9 cellular contexts compared by ENCODE assay signal in the genomic region with DNA sequence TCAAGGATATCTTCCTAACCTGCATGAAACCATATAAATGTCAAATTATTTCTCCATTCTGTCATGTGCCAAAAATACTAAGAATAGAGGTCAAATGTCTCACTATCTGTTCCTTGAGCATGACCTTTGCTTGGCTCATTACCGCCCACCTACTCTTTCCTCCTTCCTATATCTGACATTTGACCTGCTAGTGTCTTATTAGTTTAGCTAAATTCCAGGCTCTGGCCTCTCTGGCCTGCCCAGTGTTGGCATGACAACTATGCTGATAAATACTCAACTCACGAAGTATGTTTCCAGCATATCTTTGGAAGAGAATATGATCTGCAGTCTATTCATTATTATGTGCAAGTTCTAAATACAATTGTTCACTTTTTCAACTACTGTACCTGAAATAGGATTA. TPM values are rescaled to one million over a fixed set of nuclear protein-coding genes. Genes with fewer than 3 reads are reported as not detected.
DNase-seq lines count a peak whose midpoint lies in the region; ATAC-seq, FAIRE-seq and TF ChIP-seq lines count a peak whose summit lies in the region.
"Not testable (repeated sequence)": the region's sequence is repeated elsewhere in the genome, so short reads cannot be mapped to it uniquely, and the experiment has no call there.
"Had no signal": no experiment of that assay in that cellular context is flagged by ENCODE, and none has a peak within 500 bp of the region (broad histone marks: within the 10 kb centered on the region; RNA-seq: fewer than 3 reads in every experiment).

No MANE protein-coding gene starts in this region.

- not testable (repeated sequence) for H3K14ac ChIP-seq in IMR-90 (replicated peaks; ENCODE audit: low read depth, low read length)

- H3K4me1 Mint-ChIP-seq in activated naive CD8-positive, alpha-beta T cell treated with anti-CD3 and anti-CD28 coated beads, Interleukin-2, amount 50 U/mL, for 24 hours = peaks cover 12% of the 10 kb centered on the region
- peaks cover 13% of the 10 kb centered on the region for H3K4me1 Mint-ChIP-seq in chondrocyte (ENCODE audit: low read depth)
- H3K4me1 Mint-ChIP-seq in stimulated activated memory B cell treated with anti-CD40 and anti-IgM and Interleukin-4, amounts not matched to agents 10 μg/mL and 1 μg/mL and 100 μg/mL, for 72 hours = peaks cover 15% of the 10 kb centered on the region

- BruUV-seq in IMR-90 (replicated peaks; lab: Mats Ljungman, UMichigan); K562 (replicated peaks; lab: Mats Ljungman, UMichigan): not testable (repeated sequence)

- not testable (repeated sequence) for H4K91ac ChIP-seq in IMR-90 (ENCODE audit: insufficient read depth, low read depth, low read length)

- not testable (repeated sequence) for H3K9me1 ChIP-seq in IMR-90 (ENCODE audit: insufficient read depth, low read length); K562 (ENCODE audit: control insufficient read depth, insufficient read depth, low read length)

- not testable (repeated sequence) for H2BK5ac ChIP-seq in IMR-90 (ENCODE audit: low read depth, low read length, poor library complexity, severe bottlenecking)

- peaks cover 15% of the 10 kb centered on the region for H3K36me3 Mint-ChIP-seq in activated naive CD8-positive, alpha-beta T cell treated with anti-CD3 and anti-CD28 coated beads, Interleukin-2, amount 50 U/mL, for 24 hours (ENCODE audit: low read depth)
- not testable (repeated sequence) for H3K36me3 Mint-ChIP-seq in chondrocyte (ENCODE audit: low read depth)
- peaks cover 23% of the 10 kb centered on the region for H3K36me3 Mint-ChIP-seq in stimulated activated memory B cell treated with anti-CD40 and anti-IgM and Interleukin-4, amounts not matched to agents 10 μg/mL and 1 μg/mL and 100 μg/mL, for 72 hours

- not testable (repeated sequence) for H4K5ac ChIP-seq in IMR-90 (ENCODE audit: low read depth, low read length)

- not testable (repeated sequence) for H3K9me3 ChIP-seq in IMR-90 (ENCODE audit: control insufficient read depth, insufficient read depth, low read length); K562 (replicated peaks; ENCODE audit: control insufficient read depth, insufficient read depth, low read depth, low read length); upper lobe of right lung

- H3K4me3 ChIP-seq in IMR-90 (ENCODE audit: insufficient read depth, low read depth, low read length); K562; upper lobe of right lung: not testable (repeated sequence)

- not testable (repeated sequence) for H3K56ac ChIP-seq in IMR-90 (ENCODE audit: extremely low read depth, insufficient read depth, low read length)

- CTCF ChIA-PET in IMR-90 (lab: Yijun Ruan, JAX); K562 (lab: Yijun Ruan, JAX; ENCODE audit: low intra/inter-chr PET ratio): not testable (repeated sequence)

- not testable (repeated sequence) for H3K9me3 Mint-ChIP-seq in activated naive CD8-positive, alpha-beta T cell treated with anti-CD3 and anti-CD28 coated beads, Interleukin-2, amount 50 U/mL, for 24 hours; chondrocyte (ENCODE audit: low read depth); stimulated activated memory B cell treated with anti-CD40 and anti-IgM and Interleukin-4, amounts not matched to agents 10 μg/mL and 1 μg/mL and 100 μg/mL, for 72 hours

- not testable (repeated sequence) for H3K4ac ChIP-seq in IMR-90 (ENCODE audit: low read depth, low read length)

- H3K4me3 Mint-ChIP-seq in activated naive CD8-positive, alpha-beta T cell treated with anti-CD3 and anti-CD28 coated beads, Interleukin-2, amount 50 U/mL, for 24 hours; chondrocyte (ENCODE audit: unreplicated experiment): not testable (repeated sequence)
- peak overlapping the region; percentile 46 for H3K4me3 Mint-ChIP-seq in stimulated activated memory B cell treated with anti-CD40 and anti-IgM and Interleukin-4, amounts not matched to agents 10 μg/mL and 1 μg/mL and 100 μg/mL, for 72 hours

- peak overlapping the region; percentile 53 for H3K27ac Mint-ChIP-seq in activated naive CD8-positive, alpha-beta T cell treated with anti-CD3 and anti-CD28 coated beads, Interleukin-2, amount 50 U/mL, for 24 hours
- H3K27ac Mint-ChIP-seq in chondrocyte (ENCODE audit: unreplicated experiment) = peak overlapping the region; percentile 52
- H3K27ac Mint-ChIP-seq in stimulated activated memory B cell treated with anti-CD40 and anti-IgM and Interleukin-4, amounts not matched to agents 10 μg/mL and 1 μg/mL and 100 μg/mL, for 72 hours = peak overlapping the region; percentile 57

- TF ChIP-seq RAD21 in IMR-90 (IDR thresholded peaks at IDR 0.05; ENCODE audit: low read length); K562 (CRISPR knock-in tag; conservative IDR thresholded peaks at IDR 0.05 in 1 of 2, IDR thresholded peaks at IDR 0.05 in 1 of 2): not testable (repeated sequence)

- H3K79me2 ChIP-seq in K562 (ENCODE audit: control insufficient read depth, insufficient read depth, low read length) = not testable (repeated sequence)

- not testable (repeated sequence) for H2AFZ ChIP-seq in IMR-90 (replicated peaks; ENCODE audit: low read length, poor library complexity); K562 (ENCODE audit: low read depth, low read length)

- H2AK9ac ChIP-seq in IMR-90 (replicated peaks; ENCODE audit: low read depth, low read length, poor library complexity) = not testable (repeated sequence)

- H2AK5ac ChIP-seq in IMR-90 (ENCODE audit: low read depth, low read length) = not testable (repeated sequence)

- H4K20me1 ChIP-seq in IMR-90 (ENCODE audit: insufficient read depth, low read length); K562 (replicated peaks; ENCODE audit: control insufficient read depth, insufficient read depth, low read length): not testable (repeated sequence)

- not testable (repeated sequence) for TF ChIP-seq CTCF in IMR-90 (conservative IDR thresholded peaks at IDR 0.05; ENCODE audit: low read depth, low read length); K562 (IDR thresholded peaks at IDR 0.05 in 2 of 3, conservative IDR thresholded peaks at IDR 0.05 in 1 of 3; ENCODE audit: insufficient read depth in 2 of 3, low read depth in 1 of 3, low read length in 3 of 3); chondrocyte (IDR thresholded peaks at IDR 0.05); upper lobe of right lung (IDR thresholded peaks at IDR 0.05)

- not testable (repeated sequence) for H2BK20ac ChIP-seq in IMR-90 (ENCODE audit: low read depth, low read length)

- not testable (repeated sequence) for TF ChIP-seq EP300 in K562 (IDR thresholded peaks at IDR 0.05; ENCODE audit: low read length)

- H3K36me3 ChIP-seq in IMR-90 (ENCODE audit: control insufficient read depth, insufficient read depth, low read length); K562 (ENCODE audit: control insufficient read depth, insufficient read depth, low read length); upper lobe of right lung: not testable (repeated sequence)

- in situ Hi-C loops in IMR-90 (cut with MboI; ENCODE audit: low sequenced_read_pairs); K562 (cut with MboI): not testable (repeated sequence)

- dilution Hi-C loops in IMR-90 (cut with HindIII; ENCODE audit: low sequenced_read_pairs, unreplicated experiment) = not testable (repeated sequence)

- not testable (repeated sequence) for H2BK15ac ChIP-seq in IMR-90 (ENCODE audit: low read depth, low read length)

- not testable (repeated sequence) for H3K18ac ChIP-seq in IMR-90 (ENCODE audit: low read depth, low read length)

- not testable (repeated sequence) for H3K27me3 Mint-ChIP-seq in activated naive CD8-positive, alpha-beta T cell treated with anti-CD3 and anti-CD28 coated beads, Interleukin-2, amount 50 U/mL, for 24 hours; chondrocyte (ENCODE audit: low read depth); stimulated activated memory B cell treated with anti-CD40 and anti-IgM and Interleukin-4, amounts not matched to agents 10 μg/mL and 1 μg/mL and 100 μg/mL, for 72 hours

- not testable (repeated sequence) for H3K27ac ChIP-seq in IMR-90 (ENCODE audit: insufficient read depth, low read length); K562 (ENCODE audit: extremely low read depth, low read depth, low read length); upper lobe of right lung

- H3K79me1 ChIP-seq in IMR-90 (ENCODE audit: low read depth in 1 of 2, low read length in 2 of 2) = not testable (repeated sequence)

- H3K4me2 ChIP-seq in IMR-90 (ENCODE audit: low read depth, low read length); K562 (ENCODE audit: insufficient read depth, low read length): not testable (repeated sequence)

- H4K8ac ChIP-seq in IMR-90 (ENCODE audit: low read depth in 2 of 2, low read length in 2 of 2) = not testable (repeated sequence)

- not testable (repeated sequence) for H3K4me1 ChIP-seq in IMR-90 (ENCODE audit: control insufficient read depth, insufficient read depth, low read length); K562 (replicated peaks in 1 of 2; ENCODE audit: control insufficient read depth in 2 of 2, insufficient read depth in 2 of 2, low read length in 2 of 2); upper lobe of right lung

- H3K9ac ChIP-seq in IMR-90 (ENCODE audit: low read depth, low read length); K562 (ENCODE audit: insufficient read depth in 1 of 2, low read depth in 2 of 2, low read length in 2 of 2): not testable (repeated sequence)

- not testable (repeated sequence) for H3K23ac ChIP-seq in IMR-90 (ENCODE audit: low read depth, low read length)

- intact Hi-C loops in IMR-90 (cut with micrococcal nuclease); K562 (cut with micrococcal nuclease); Right ventricle myocardium superior (cut with DNase I); upper lobe of right lung (cut with DNase I): not testable (repeated sequence)

- not testable (repeated sequence) for H3K27me3 ChIP-seq in IMR-90 (ENCODE audit: control insufficient read depth, insufficient read depth, low read length); K562 (ENCODE audit: control insufficient read depth in 2 of 2, insufficient read depth in 2 of 2, low read length in 2 of 2); upper lobe of right lung

- ATAC-seq in IMR-90 (ENCODE audit: low read depth) (peak; percentile 79), Right ventricle myocardium superior (ENCODE audit: poor library complexity) (peak; percentile 48), upper lobe of right lung (peak; percentile 58)
- ATAC-seq in activated naive CD8-positive, alpha-beta T cell treated with anti-CD3 and anti-CD28 coated beads, Interleukin-2, amount 50 U/mL, for 24 hours = peak; percentile 24
- ATAC-seq in K562 = not testable (repeated sequence)
- ATAC-seq in stimulated activated memory B cell treated with anti-CD40 and anti-IgM and Interleukin-4, amounts not matched to agents 10 μg/mL and 1 μg/mL and 100 μg/mL, for 72 hours = peak; percentile 54

- H2BK120ac ChIP-seq in IMR-90 (ENCODE audit: low read depth, low read length) = not testable (repeated sequence)

- DNase-seq in CD1c-positive myeloid dendritic cell (ENCODE audit: extremely low spot score) = peak; percentile 17
- not testable (repeated sequence) for DNase-seq in IMR-90; activated naive CD8-positive, alpha-beta T cell treated with anti-CD3 and anti-CD28 coated beads, Interleukin-2, amount 50 U/mL, for 24 hours; K562 (ENCODE audit: extremely low read depth in 1 of 4, low spot score in 3 of 4); chondrocyte (ENCODE audit: low spot score); Right ventricle myocardium superior; upper lobe of right lung

- POLR2A ChIA-PET in IMR-90 (lab: Charles Lee; ENCODE audit: unreplicated experiment); K562 (lab: Yijun Ruan, JAX): not testable (repeated sequence)

- peak; percentile 83 for FAIRE-seq in K562 (lab: Jason Lieb, UNC)

- WGBS in IMR-90 (ENCODE audit: extremely low coverage in 2 of 2, insufficient read length in 1 of 2), 2 experiments = no CpG with 5 or more reads among the region's 2 CpGs
- WGBS in K562 (ENCODE audit: insufficient coverage, low coverage, missing lambda C conversion rate) = 31% methylated on average over 1 of the region's 2 CpGs

- not testable (repeated sequence) for TF ChIP-seq POLR2A in IMR-90 (IDR thresholded peaks at IDR 0.05; ENCODE audit: low read depth, low read length); K562 (conservative IDR thresholded peaks at IDR 0.05)

RNA-seq across cellular contexts. Expression of a gene that starts 58.0 kb away (rescaled TPM):
- total RNA-seq in IMR-90 (2012; rRNA removed) (24.6 and 27.8 TPM in 2 replicates), K562 (2014; rRNA removed) (14.0 and 18.0 TPM in 2 replicates), K562 (2014; rRNA removed; fragmentation: Illumina TruSeq; extraction: Trizol) (24.3 and 26.6 TPM in 2 replicates), K562 (2015; rRNA removed; fragmentation: Illumina TruSeq; extraction: Trizol) (21.8 and 23.0 TPM in 2 replicates), K562 (2021) (16.6 and 17.4 TPM in 2 replicates), chondrocyte (15.7 to 19.4 TPM (median 16.6 TPM) in 3 replicates), Right ventricle myocardium superior (14.9 TPM), upper lobe of right lung (13.8 TPM)
- polyA plus RNA-seq in IMR-90 (2012; rRNA removed) (8.7 and 10.1 TPM in 2 replicates), K562 (2011; rRNA removed) (17.1 and 26.2 TPM in 2 replicates), K562 (2014; fragmentation: Illumina TruSeq; extraction: Trizol) (17.9 and 32.5 TPM in 2 replicates), K562 (2014; fragmentation: Nextera tagmentation; extraction: Ambion mirVana) (10 to 100 TPM in 1 of 2 experiments, 1 to 10 TPM in 1; 4.8 to 16.9 TPM), K562 (2014; rRNA removed) (13.4 and 14.7 TPM in 2 replicates)
- polyA plus RNA-seq in IMR-90 (2012; cell fraction: cytosol; rRNA removed) = 2.4 and 3.1 TPM in 2 replicates
- polyA plus RNA-seq in IMR-90 (2012; cell fraction: nucleus; rRNA removed; ENCODE audit: low replicate concordance) = 1.2 and 7.8 TPM in 2 replicates
- 29.4 and 54.1 TPM in 2 replicates for total RNA-seq in K562 (2011; cell fraction: chromatin; rRNA removed; ENCODE audit: low replicate concordance)
- 14.3 and 17.9 TPM in 2 replicates for total RNA-seq in K562 (2011; cell fraction: nucleolus; rRNA removed)
- total RNA-seq in K562 (2011; cell fraction: nucleoplasm; rRNA removed) = 20.7 and 30.6 TPM in 2 replicates
- polyA plus RNA-seq in K562 (2011; cell fraction: cytosol; rRNA removed) = 5.6 and 7.8 TPM in 2 replicates
- polyA plus RNA-seq in K562 (2011; cell fraction: nucleus; rRNA removed) = 11.1 and 12.7 TPM in 2 replicates
- 11.9 and 12.9 TPM in 2 replicates for polyA plus RNA-seq in K562 (2012)
- 39.6 and 46.1 TPM in 2 replicates for polyA minus RNA-seq in K562 (2011; rRNA and poly(A)+ RNA removed)
- polyA minus RNA-seq in K562 (2011; cell fraction: cytosol; rRNA and poly(A)+ RNA removed) = 16.9 and 21.6 TPM in 2 replicates
- polyA minus RNA-seq in K562 (2011; cell fraction: nucleus; rRNA and poly(A)+ RNA removed) = 20.9 and 29.1 TPM in 2 replicates

RNA-seq across cellular contexts. Expression of a gene that starts 58.0 kb away (rescaled TPM):
- total RNA-seq in IMR-90 (2012; rRNA removed) (0.28 TPM in 1 of 2 replicates, not detected in the other), K562 (2014; rRNA removed) (3.2 and 8.5 TPM in 2 replicates), K562 (2014; rRNA removed; fragmentation: Illumina TruSeq; extraction: Trizol) (3.1 and 3.6 TPM in 2 replicates), K562 (2015; rRNA removed; fragmentation: Illumina TruSeq; extraction: Trizol) (5.0 and 8.6 TPM in 2 replicates), K562 (2021) (5.7 and 8.2 TPM in 2 replicates), chondrocyte (0.90 to 5.1 TPM (median 1.0 TPM) in 3 replicates), Right ventricle myocardium superior (3.0 TPM), upper lobe of right lung (1.7 TPM)
- polyA plus RNA-seq in IMR-90 (2012; rRNA removed) (0.14 and 0.42 TPM in 2 replicates), K562 (2011; rRNA removed) (12.0 and 14.2 TPM in 2 replicates), K562 (2014; fragmentation: Illumina TruSeq; extraction: Trizol) (3.8 and 4.5 TPM in 2 replicates), K562 (2014; fragmentation: Nextera tagmentation; extraction: Ambion mirVana) (1 to 10 TPM; 6.0 to 9.5 TPM), K562 (2014; rRNA removed) (9.6 and 10.0 TPM in 2 replicates)
- polyA plus RNA-seq in IMR-90 (2012; cell fraction: cytosol; rRNA removed) = 0.02 and 0.33 TPM in 2 replicates
- polyA plus RNA-seq in IMR-90 (2012; cell fraction: nucleus; rRNA removed; ENCODE audit: low replicate concordance) = 0.42 and 1.0 TPM in 2 replicates
- total RNA-seq in K562 (2011; cell fraction: chromatin; rRNA removed; ENCODE audit: low replicate concordance) = 7.6 and 10.0 TPM in 2 replicates
- 7.0 and 21.3 TPM in 2 replicates for total RNA-seq in K562 (2011; cell fraction: nucleolus; rRNA removed)
- 17.5 and 28.9 TPM in 2 replicates for total RNA-seq in K562 (2011; cell fraction: nucleoplasm; rRNA removed)
- 4.0 and 5.6 TPM in 2 replicates for polyA plus RNA-seq in K562 (2011; cell fraction: cytosol; rRNA removed)
- polyA plus RNA-seq in K562 (2011; cell fraction: nucleus; rRNA removed) = 10.9 and 12.6 TPM in 2 replicates
- polyA plus RNA-seq in K562 (2012) = 7.6 and 9.3 TPM in 2 replicates
- polyA minus RNA-seq in K562 (2011; rRNA and poly(A)+ RNA removed) = 0.67 and 2.9 TPM in 2 replicates
- polyA minus RNA-seq in K562 (2011; cell fraction: cytosol; rRNA and poly(A)+ RNA removed) = 0.29 TPM in 1 of 2 replicates, not detected in the other
- 9.7 and 18.3 TPM in 2 replicates for polyA minus RNA-seq in K562 (2011; cell fraction: nucleus; rRNA and poly(A)+ RNA removed)
- total RNA-seq: CD4-positive, CD25-positive, alpha-beta regulatory T cell had no signal
